In genomic region chr6:45378324-45378926, GRCh38 we compare ENCODE assay signal across 1 cellular context.
A peak's percentile ranks its signal among the peaks of the same experiment; 100 is the strongest.
TF ChIP-seq lines count a peak whose summit lies in the region.

No MANE protein-coding gene starts in this region.

TF ChIP-seq in K562, 482 proteins besides CTCF, POLR2A, EP300 and RAD21 (continued from another document and continues in another):
- no peak for TF ChIP-seq RNF219 (CRISPR knock-in tag; IDR thresholded peaks at IDR 0.05)
- TF ChIP-seq, protein P1, sequence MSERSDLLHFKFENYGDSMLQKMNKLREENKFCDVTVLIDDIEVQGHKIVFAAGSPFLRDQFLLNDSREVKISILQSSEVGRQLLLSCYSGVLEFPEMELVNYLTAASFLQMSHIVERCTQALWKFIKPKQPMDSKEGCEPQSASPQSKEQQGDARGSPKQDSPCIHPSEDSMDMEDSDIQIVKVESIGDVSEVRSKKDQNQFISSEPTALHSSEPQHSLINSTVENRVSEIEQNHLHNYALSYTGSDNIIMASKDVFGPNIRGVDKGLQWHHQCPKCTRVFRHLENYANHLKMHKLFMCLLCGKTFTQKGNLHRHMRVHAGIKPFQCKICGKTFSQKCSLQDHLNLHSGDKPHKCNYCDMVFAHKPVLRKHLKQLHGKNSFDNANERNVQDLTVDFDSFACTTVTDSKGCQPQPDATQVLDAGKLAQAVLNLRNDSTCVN (CRISPR knock-in tag; IDR thresholded peaks at IDR 0.05): 0 out of 2 replicates have a peak, but pooled peaks have one; percentile 70
- TF ChIP-seq, protein P2, sequence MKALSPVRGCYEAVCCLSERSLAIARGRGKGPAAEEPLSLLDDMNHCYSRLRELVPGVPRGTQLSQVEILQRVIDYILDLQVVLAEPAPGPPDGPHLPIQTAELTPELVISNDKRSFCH (CRISPR knock-in tag; IDR thresholded peaks at IDR 0.05): no peak
- TF ChIP-seq, protein P2 (tag; IDR thresholded peaks at IDR 0.05): peak; percentile 66; the same call in 1 of the 2 replicates
- no peak for TF ChIP-seq PRDM10 (IDR thresholded peaks at IDR 0.05; ENCODE audit: partially characterized antibody)
- no peak for TF ChIP-seq VEZF1 (CRISPR knock-in tag; IDR thresholded peaks at IDR 0.05)
- TF ChIP-seq, protein P3, sequence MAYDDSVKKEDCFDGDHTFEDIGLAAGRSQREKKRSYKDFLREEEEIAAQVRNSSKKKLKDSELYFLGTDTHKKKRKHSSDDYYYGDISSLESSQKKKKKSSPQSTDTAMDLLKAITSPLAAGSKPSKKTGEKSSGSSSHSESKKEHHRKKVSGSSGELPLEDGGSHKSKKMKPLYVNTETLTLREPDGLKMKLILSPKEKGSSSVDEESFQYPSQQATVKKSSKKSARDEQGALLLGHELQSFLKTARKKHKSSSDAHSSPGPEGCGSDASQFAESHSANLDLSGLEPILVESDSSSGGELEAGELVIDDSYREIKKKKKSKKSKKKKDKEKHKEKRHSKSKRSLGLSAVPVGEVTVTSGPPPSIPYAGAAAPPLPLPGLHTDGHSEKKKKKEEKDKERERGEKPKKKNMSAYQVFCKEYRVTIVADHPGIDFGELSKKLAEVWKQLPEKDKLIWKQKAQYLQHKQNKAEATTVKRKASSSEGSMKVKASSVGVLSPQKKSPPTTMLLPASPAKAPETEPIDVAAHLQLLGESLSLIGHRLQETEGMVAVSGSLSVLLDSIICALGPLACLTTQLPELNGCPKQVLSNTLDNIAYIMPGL (CRISPR knock-in tag; IDR thresholded peaks at IDR 0.05): no peak
- TF ChIP-seq PHF21A (IDR thresholded peaks at IDR 0.05; ENCODE audit: borderline replicate concordance, low read depth): no peak
- TF ChIP-seq ZFX (CRISPR knock-in tag; IDR thresholded peaks at IDR 0.05): peak; percentile 62
- TF ChIP-seq CCNT2 (IDR thresholded peaks at IDR 0.05; ENCODE audit: borderline replicate concordance, extremely low read depth, insufficient read length, low read depth, low read length): no peak
- TF ChIP-seq MCM2 (IDR thresholded peaks at IDR 0.05; ENCODE audit: low read depth): no peak
- TF ChIP-seq KDM4B (IDR thresholded peaks at IDR 0.05; ENCODE audit: borderline replicate concordance in 2 of 2, low read depth in 1 of 2): no peak
- no peak for TF ChIP-seq NCOA6 (IDR thresholded peaks at IDR 0.05)
- no peak for TF ChIP-seq ZNF253 (CRISPR knock-in tag; conservative IDR thresholded peaks at IDR 0.05)
- TF ChIP-seq HNRNPK (IDR thresholded peaks at IDR 0.05; ENCODE audit: low read depth, low read length, poor library complexity, severe bottlenecking): no peak
- TF ChIP-seq, protein P4, sequence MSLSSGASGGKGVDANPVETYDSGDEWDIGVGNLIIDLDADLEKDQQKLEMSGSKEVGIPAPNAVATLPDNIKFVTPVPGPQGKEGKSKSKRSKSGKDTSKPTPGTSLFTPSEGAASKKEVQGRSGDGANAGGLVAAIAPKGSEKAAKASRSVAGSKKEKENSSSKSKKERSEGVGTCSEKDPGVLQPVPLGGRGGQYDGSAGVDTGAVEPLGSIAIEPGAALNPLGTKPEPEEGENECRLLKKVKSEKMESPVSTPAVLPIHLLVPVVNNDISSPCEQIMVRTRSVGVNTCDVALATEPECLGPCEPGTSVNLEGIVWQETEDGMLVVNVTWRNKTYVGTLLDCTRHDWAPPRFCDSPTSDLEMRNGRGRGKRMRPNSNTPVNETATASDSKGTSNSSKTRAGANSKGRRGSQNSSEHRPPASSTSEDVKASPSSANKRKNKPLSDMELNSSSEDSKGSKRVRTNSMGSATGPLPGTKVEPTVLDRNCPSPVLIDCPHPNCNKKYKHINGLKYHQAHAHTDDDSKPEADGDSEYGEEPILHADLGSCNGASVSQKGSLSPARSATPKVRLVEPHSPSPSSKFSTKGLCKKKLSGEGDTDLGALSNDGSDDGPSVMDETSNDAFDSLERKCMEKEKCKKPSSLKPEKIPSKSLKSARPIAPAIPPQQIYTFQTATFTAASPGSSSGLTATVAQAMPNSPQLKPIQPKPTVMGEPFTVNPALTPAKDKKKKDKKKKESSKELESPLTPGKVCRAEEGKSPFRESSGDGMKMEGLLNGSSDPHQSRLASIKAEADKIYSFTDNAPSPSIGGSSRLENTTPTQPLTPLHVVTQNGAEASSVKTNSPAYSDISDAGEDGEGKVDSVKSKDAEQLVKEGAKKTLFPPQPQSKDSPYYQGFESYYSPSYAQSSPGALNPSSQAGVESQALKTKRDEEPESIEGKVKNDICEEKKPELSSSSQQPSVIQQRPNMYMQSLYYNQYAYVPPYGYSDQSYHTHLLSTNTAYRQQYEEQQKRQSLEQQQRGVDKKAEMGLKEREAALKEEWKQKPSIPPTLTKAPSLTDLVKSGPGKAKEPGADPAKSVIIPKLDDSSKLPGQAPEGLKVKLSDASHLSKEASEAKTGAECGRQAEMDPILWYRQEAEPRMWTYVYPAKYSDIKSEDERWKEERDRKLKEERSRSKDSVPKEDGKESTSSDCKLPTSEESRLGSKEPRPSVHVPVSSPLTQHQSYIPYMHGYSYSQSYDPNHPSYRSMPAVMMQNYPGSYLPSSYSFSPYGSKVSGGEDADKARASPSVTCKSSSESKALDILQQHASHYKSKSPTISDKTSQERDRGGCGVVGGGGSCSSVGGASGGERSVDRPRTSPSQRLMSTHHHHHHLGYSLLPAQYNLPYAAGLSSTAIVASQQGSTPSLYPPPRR (CRISPR knock-in tag; IDR thresholded peaks at IDR 0.05; ENCODE audit: borderline replicate concordance): no peak
- no peak for TF ChIP-seq CBFA2T3 (IDR thresholded peaks at IDR 0.05)
- TF ChIP-seq CREB1 (IDR thresholded peaks at IDR 0.05): peak; percentile 25; the same call in 1 of the 2 replicates
- TF ChIP-seq CREB1 (CRISPR knock-in tag; IDR thresholded peaks at IDR 0.05): no peak
- no peak; the same call in 1 of the 2 replicates for TF ChIP-seq NCOA1 (IDR thresholded peaks at IDR 0.05; ENCODE audit: low read depth)
- TF ChIP-seq, protein P5, sequence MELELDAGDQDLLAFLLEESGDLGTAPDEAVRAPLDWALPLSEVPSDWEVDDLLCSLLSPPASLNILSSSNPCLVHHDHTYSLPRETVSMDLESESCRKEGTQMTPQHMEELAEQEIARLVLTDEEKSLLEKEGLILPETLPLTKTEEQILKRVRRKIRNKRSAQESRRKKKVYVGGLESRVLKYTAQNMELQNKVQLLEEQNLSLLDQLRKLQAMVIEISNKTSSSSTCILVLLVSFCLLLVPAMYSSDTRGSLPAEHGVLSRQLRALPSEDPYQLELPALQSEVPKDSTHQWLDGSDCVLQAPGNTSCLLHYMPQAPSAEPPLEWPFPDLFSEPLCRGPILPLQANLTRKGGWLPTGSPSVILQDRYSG (tag; conservative IDR thresholded peaks at IDR 0.05; ENCODE audit: low read depth): peak; percentile 9; the same call in 1 of the 2 replicates
- TF ChIP-seq RNF2 (IDR thresholded peaks at IDR 0.05): no peak
- no peak for TF ChIP-seq RHOXF2B (CRISPR knock-in tag; conservative IDR thresholded peaks at IDR 0.05)
- no peak for TF ChIP-seq ZNF561 (CRISPR knock-in tag; conservative IDR thresholded peaks at IDR 0.05)
- TF ChIP-seq FOXO4 (CRISPR knock-in tag; IDR thresholded peaks at IDR 0.05): no peak
- no peak for TF ChIP-seq ZFP36 (IDR thresholded peaks at IDR 0.05; ENCODE audit: low read depth, low read length, partially characterized antibody)
- no peak for TF ChIP-seq CUX1 (CRISPR knock-in tag; IDR thresholded peaks at IDR 0.05)
- no peak for TF ChIP-seq POU5F1 (IDR thresholded peaks at IDR 0.05; ENCODE audit: borderline replicate concordance, low read depth, low read length, partially characterized antibody)
- TF ChIP-seq TAF9B (IDR thresholded peaks at IDR 0.05; ENCODE audit: partially characterized antibody): no peak
- no peak for TF ChIP-seq ZNF347 (CRISPR knock-in tag; IDR thresholded peaks at IDR 0.05; ENCODE audit: low read depth)
- no peak for TF ChIP-seq GTF2E2 (tag; IDR thresholded peaks at IDR 0.05)
- no peak for TF ChIP-seq ZNF3 (CRISPR knock-in tag; IDR thresholded peaks at IDR 0.05)
- no peak for TF ChIP-seq HDAC6 (IDR thresholded peaks at IDR 0.05; ENCODE audit: low read depth, low read length)
- no peak for TF ChIP-seq PHB2 (IDR thresholded peaks at IDR 0.05; ENCODE audit: low read depth)
